In the genomic region with DNA sequence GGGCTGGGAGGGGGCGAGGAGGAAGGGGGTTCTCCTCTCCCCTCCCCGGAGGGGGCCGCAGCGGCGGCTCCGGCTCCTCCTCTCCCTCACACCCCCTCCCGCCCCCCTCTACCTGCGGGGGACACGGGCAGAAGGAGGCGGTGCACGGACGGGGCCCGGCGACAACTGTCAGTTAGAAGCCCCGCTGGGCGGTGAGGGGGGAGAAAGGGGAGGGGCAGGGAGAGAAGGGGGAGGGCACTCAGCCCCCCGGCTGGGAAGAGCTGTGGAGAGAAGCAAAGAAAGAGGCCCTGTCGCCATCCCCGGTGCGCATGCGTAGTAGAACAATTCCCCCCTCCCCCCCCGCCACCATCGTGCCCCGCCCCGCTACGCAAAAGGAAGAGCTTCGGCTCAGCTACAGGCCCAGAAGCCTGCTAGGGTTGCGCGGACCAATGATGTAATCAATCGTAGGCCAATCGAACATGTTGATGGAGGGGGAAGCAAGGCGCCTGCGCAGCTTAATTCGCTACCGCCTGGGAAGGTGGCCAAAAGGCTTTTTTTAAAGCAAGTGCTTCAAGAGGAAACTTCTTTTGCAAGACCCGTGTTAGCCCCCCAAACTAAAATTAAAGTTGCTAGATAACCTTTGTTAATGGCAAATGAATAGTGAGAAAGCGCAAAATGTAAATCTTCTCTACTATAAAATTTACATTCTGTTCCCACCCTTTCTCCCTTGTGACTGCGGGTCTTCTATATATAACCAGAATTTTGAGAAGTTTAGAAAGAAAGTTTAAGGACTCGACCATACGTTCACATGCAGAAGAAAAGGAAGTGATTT, we compare ENCODE assay signal across 8 cellular contexts. TPM values are rescaled to one million over a fixed set of nuclear protein-coding genes. Genes with fewer than 3 reads are reported as not detected.
DNase-seq lines count a peak whose midpoint lies in the region; ATAC-seq and TF ChIP-seq lines count a peak whose summit lies in the region.

No MANE protein-coding gene starts in this region.

- H3K4me1 Mint-ChIP-seq in progenitor cell of endocrine pancreas (ENCODE audit: low read depth): peaks cover 36% of the 10 kb centered on the region

- no peaks in the 10 kb centered on the region for H3K27me3 ChIP-seq in left ventricle myocardium inferior (ENCODE audit: low read depth)

- H3K4me3 Mint-ChIP-seq in progenitor cell of endocrine pancreas (ENCODE audit: low read depth): peak overlapping the region; percentile 74

- in situ Hi-C loops in GM13977 (cut with MboI; ENCODE audit: low pct_unique_long_range_greater_than_20kb, low sequenced_read_pairs, unreplicated experiment): no loop called here

- peaks cover 16% of the 10 kb centered on the region for H3K36me3 Mint-ChIP-seq in progenitor cell of endocrine pancreas (ENCODE audit: insufficient read depth)

- peak overlapping the region; percentile 97 for H3K27ac ChIP-seq in left ventricle myocardium inferior (replicated peaks)

- H3K4me3 ChIP-seq in left ventricle myocardium inferior: peak overlapping the region; percentile 89

- intact Hi-C loops in left ventricle myocardium inferior (cut with micrococcal nuclease): no loop called here

- H3K27me3 Mint-ChIP-seq in progenitor cell of endocrine pancreas: no peaks in the 10 kb centered on the region

- no peaks in the 10 kb centered on the region for H3K9me3 Mint-ChIP-seq in progenitor cell of endocrine pancreas (ENCODE audit: low read depth)

- ATAC-seq in HG02870 (IDR thresholded peaks at IDR 0.05; ENCODE audit: unreplicated experiment): peak; percentile 57

- TF ChIP-seq CTCF in GM13977 (IDR thresholded peaks at IDR 0.05; ENCODE audit: extremely low read depth, insufficient read depth, missing control alignments) (no peak), left ventricle myocardium inferior (IDR thresholded peaks at IDR 0.05; ENCODE audit: borderline replicate concordance) (no peak), progenitor cell of endocrine pancreas (IDR thresholded peaks at IDR 0.05; ENCODE audit: unreplicated experiment) (no peak)

- H3K4me1 ChIP-seq in left ventricle myocardium inferior: peaks cover 83% of the 10 kb centered on the region

- DNase-seq in GM13977 (ENCODE audit: low spot score) (peak; percentile 93), NCI-H146 (lab: John Stamatoyannopoulos, UW) (peak; percentile 99), T-helper 1 cell (peak; percentile 86 to 97 (median 93)), amygdala (lab: John Stamatoyannopoulos, UW) (peak; percentile 69 to 99 (median 95)), left ventricle myocardium inferior (peak; percentile 93), progenitor cell of endocrine pancreas (ENCODE audit: low spot score, unreplicated experiment) (peak; percentile 86), ureter (ENCODE audit: low spot score) (peak; percentile 96)

- no peaks in the 10 kb centered on the region for H3K9me3 ChIP-seq in left ventricle myocardium inferior (replicated peaks)

- peaks cover 16% of the 10 kb centered on the region for H3K36me3 ChIP-seq in left ventricle myocardium inferior

- peak overlapping the region; percentile 96 for H3K27ac Mint-ChIP-seq in progenitor cell of endocrine pancreas

RNA-seq across cellular contexts. Expression of gene RANBP6, which starts 7.0 kb away (rescaled TPM):
- total RNA-seq in left ventricle myocardium inferior (23.4 TPM), progenitor cell of endocrine pancreas (20.2 and 20.8 TPM in 2 replicates), ureter (14.7 TPM)

Comparison
In these comparisons a context has a peak if more than half of its experiments do, and no peak if none do; other contexts are left out.
1. Peak in every context shown above with its lines: DNase-seq, ATAC-seq, H3K4me3 ChIP-seq and H3K27ac ChIP-seq.